8 cellular contexts compared by ENCODE assay signal in genomic region chr6:149190228-149190831, GRCh38.
DNase-seq lines count a peak whose midpoint lies in the region; ATAC-seq and TF ChIP-seq lines count a peak whose summit lies in the region.

No MANE protein-coding gene starts in this region.

- DNase-seq in MM.1S = peak; percentile 70
- peak; percentile 71 for DNase-seq in activated CD8-positive, alpha-beta memory T cell treated with anti-CD3 and anti-CD28 coated beads, Interleukin-2, amount 50 U/mL, for 48 hours
- no peak for DNase-seq in hepatocyte (ENCODE audit: low spot score)
- peak in 1 of 2 donors; percentile 54 for DNase-seq in stimulated activated naive CD8-positive, alpha-beta T cell treated with anti-CD3 and anti-CD28 coated beads, Interleukin-15, amount 100 ng/mL, for 72 hours
- DNase-seq in NCI-H524 treated with DMSO at 0.1 percent for 48 hours (lab: John Stamatoyannopoulos, UW) = no peak
- DNase-seq in G401 (ENCODE audit: low spot score) = no peak

- H3K4me2 ChIP-seq in MM.1S (ENCODE audit: low read depth, low read length) (no peak overlapping the region), hepatocyte (no peak overlapping the region)

- peak; percentile 83 for ATAC-seq in stimulated activated naive CD8-positive, alpha-beta T cell treated with anti-CD3 and anti-CD28 coated beads, Interleukin-15, amount 100 ng/mL, for 72 hours
- no peak for ATAC-seq in HG03520 (IDR thresholded peaks at IDR 0.05; ENCODE audit: unreplicated experiment)

- H3K4me1 Mint-ChIP-seq in stimulated activated naive CD8-positive, alpha-beta T cell treated with anti-CD3 and anti-CD28 coated beads, Interleukin-15, amount 100 ng/mL, for 72 hours = peaks cover 31% of the 10 kb centered on the region

- H3K4me1 ChIP-seq in MM.1S (ENCODE audit: low read length) (no peaks in the 10 kb centered on the region), hepatocyte (ENCODE audit: insufficient read depth) (no peaks in the 10 kb centered on the region)

- no peaks in the 10 kb centered on the region for H3K27me3 Mint-ChIP-seq in stimulated activated naive CD8-positive, alpha-beta T cell treated with anti-CD3 and anti-CD28 coated beads, Interleukin-15, amount 100 ng/mL, for 72 hours

- H3K4me3 ChIP-seq in MM.1S (ENCODE audit: low read length) (no peak overlapping the region), hepatocyte (no peak overlapping the region)

- H3K9me2 ChIP-seq in MM.1S (replicated peaks; ENCODE audit: insufficient read depth, low read length) (no peaks in the 10 kb centered on the region), hepatocyte (replicated peaks; ENCODE audit: insufficient read depth) (no peaks in the 10 kb centered on the region)

- peak; percentile 55 for TF ChIP-seq CTCF in GM12874 (IDR thresholded peaks at IDR 0.05; ENCODE audit: insufficient read depth, low read depth, low read length)
- TF ChIP-seq CTCF in MM.1S (IDR thresholded peaks at IDR 0.05; ENCODE audit: low read length) = peak; percentile 64
- peak; percentile 10 for TF ChIP-seq CTCF in hepatocyte (IDR thresholded peaks at IDR 0.05; ENCODE audit: poor library complexity)

- H3F3A ChIP-seq in MM.1S (ENCODE audit: insufficient read depth, low read length) = no peaks in the 10 kb centered on the region

- in situ Hi-C loops in G401 (cut with HindIII; ENCODE audit: low sequenced_read_pairs) = no loop called here

- H3K36me3 ChIP-seq in MM.1S (replicated peaks; ENCODE audit: insufficient read depth, low read length) (no peaks in the 10 kb centered on the region), hepatocyte (replicated peaks; ENCODE audit: insufficient read depth, low read depth) (no peaks in the 10 kb centered on the region)

- H3K9me3 Mint-ChIP-seq in stimulated activated naive CD8-positive, alpha-beta T cell treated with anti-CD3 and anti-CD28 coated beads, Interleukin-15, amount 100 ng/mL, for 72 hours = peaks cover 38 to 46% of the 10 kb centered on the region in 2 donors

- H3K27me3 ChIP-seq in MM.1S (replicated peaks; ENCODE audit: insufficient read depth, low read length) = no peaks in the 10 kb centered on the region
- H3K27me3 ChIP-seq in hepatocyte = no peaks in the 10 kb centered on the region

- H3K9me3 ChIP-seq in MM.1S (replicated peaks; ENCODE audit: insufficient read depth, low read length) = no peaks in the 10 kb centered on the region
- H3K9me3 ChIP-seq in hepatocyte (ENCODE audit: low read depth) = no peaks in the 10 kb centered on the region

- H4K20me1 ChIP-seq in MM.1S (ENCODE audit: insufficient read depth, low read length) (no peaks in the 10 kb centered on the region), hepatocyte (ENCODE audit: insufficient read depth, poor library complexity, severe bottlenecking) (no peaks in the 10 kb centered on the region)

- H3K27ac ChIP-seq in MM.1S (ENCODE audit: low read length) = no peak overlapping the region
- H3K27ac ChIP-seq in hepatocyte = no peak overlapping the region

- H2AFZ ChIP-seq in MM.1S (ENCODE audit: low read length) = no peak overlapping the region
- no peak overlapping the region for H2AFZ ChIP-seq in hepatocyte

- H3K27ac Mint-ChIP-seq in stimulated activated naive CD8-positive, alpha-beta T cell treated with anti-CD3 and anti-CD28 coated beads, Interleukin-15, amount 100 ng/mL, for 72 hours = peak overlapping the region; percentile 23 to 57

- WGBS in hepatocyte (ENCODE audit: low lambda C conversion rate, missing lambda C conversion rate) = 71% methylated on average over 1 of the region's 1 CpG

- H3K4me3 Mint-ChIP-seq in stimulated activated naive CD8-positive, alpha-beta T cell treated with anti-CD3 and anti-CD28 coated beads, Interleukin-15, amount 100 ng/mL, for 72 hours = no peak overlapping the region

- no peak overlapping the region for H3K9ac ChIP-seq in MM.1S (ENCODE audit: low read length)

- H3K79me2 ChIP-seq in MM.1S (ENCODE audit: low read length) (no peaks in the 10 kb centered on the region), hepatocyte (no peaks in the 10 kb centered on the region)

Comparison
In these comparisons a context has a peak if more than half of its experiments do, and no peak if none do; other contexts are left out.
1. CTCF ChIP-seq: peak in every context shown above with its lines; median percentile 64 in MM.1S; 55 in GM12874; 10 in hepatocyte.
2. DNase-seq: peak in MM.1S (single experiment) and activated CD8-positive, alpha-beta memory T cell treated with anti-CD3 and anti-CD28 coated beads, Interleukin-2, amount 50 U/mL, for 48 hours (single experiment); none in hepatocyte (single experiment), NCI-H524 treated with DMSO at 0.1 percent for 48 hours (single experiment) and G401 (single experiment).